Comparison of ENCODE assay signal across 1 cellular context in the genomic region with DNA sequence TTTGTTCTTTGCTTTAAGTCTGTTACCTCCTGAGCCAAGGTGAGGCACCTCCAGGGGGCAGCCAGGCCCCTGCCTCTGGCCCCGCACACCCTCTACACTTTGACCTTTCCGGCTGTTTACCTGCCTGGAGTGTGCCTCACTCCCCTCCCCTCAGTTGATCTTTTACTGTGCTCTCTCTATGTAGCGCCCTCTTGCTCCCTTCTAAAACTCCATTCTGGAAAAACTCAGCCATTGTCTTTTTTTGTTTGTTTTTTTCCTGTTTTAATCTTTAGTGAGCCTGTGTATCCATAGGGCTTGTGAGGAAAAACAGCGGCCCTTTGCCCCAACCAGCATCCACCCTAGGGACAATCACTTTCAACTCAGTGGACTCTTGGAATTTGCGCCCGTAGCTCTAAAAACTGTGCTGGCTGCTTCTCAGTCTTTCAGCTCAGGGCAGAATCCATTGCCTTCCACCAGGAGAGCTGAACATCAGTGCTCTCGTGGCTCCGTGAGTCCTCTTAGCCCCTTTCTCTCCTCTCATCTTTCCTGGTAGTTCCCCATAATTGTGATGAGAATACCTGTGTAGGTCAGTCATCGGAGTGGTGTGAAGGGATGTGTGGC.
TF ChIP-seq lines count a peak whose summit lies in the region.

No MANE protein-coding gene starts in this region.

TF ChIP-seq in HepG2, 621 proteins besides CTCF, POLR2A, EP300 and RAD21 (continued from another document and continues in another):
- TF ChIP-seq, protein P1, sequence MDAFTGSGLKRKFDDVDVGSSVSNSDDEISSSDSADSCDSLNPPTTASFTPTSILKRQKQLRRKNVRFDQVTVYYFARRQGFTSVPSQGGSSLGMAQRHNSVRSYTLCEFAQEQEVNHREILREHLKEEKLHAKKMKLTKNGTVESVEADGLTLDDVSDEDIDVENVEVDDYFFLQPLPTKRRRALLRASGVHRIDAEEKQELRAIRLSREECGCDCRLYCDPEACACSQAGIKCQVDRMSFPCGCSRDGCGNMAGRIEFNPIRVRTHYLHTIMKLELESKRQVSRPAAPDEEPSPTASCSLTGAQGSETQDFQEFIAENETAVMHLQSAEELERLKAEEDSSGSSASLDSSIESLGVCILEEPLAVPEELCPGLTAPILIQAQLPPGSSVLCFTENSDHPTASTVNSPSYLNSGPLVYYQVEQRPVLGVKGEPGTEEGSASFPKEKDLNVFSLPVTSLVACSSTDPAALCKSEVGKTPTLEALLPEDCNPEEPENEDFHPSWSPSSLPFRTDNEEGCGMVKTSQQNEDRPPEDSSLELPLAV (CRISPR knock-in tag; conservative IDR thresholded peaks at IDR 0.05; ENCODE audit: low read depth): no peak
- TF ChIP-seq ZNF550 (CRISPR knock-in tag; IDR thresholded peaks at IDR 0.05; ENCODE audit: borderline replicate concordance): no peak
- TF ChIP-seq MAFF (IDR thresholded peaks at IDR 0.05; ENCODE audit: low read depth, low read length): no peak
- TF ChIP-seq ZFAT (CRISPR knock-in tag; conservative IDR thresholded peaks at IDR 0.05): no peak
- TF ChIP-seq, protein P2, sequence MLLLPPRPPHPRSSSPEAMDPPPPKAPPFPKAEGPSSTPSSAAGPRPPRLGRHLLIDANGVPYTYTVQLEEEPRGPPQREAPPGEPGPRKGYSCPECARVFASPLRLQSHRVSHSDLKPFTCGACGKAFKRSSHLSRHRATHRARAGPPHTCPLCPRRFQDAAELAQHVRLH (CRISPR knock-in tag; IDR thresholded peaks at IDR 0.05; ENCODE audit: borderline replicate concordance, low read depth): peak; percentile 49; the same call in 1 of the 2 replicates
- no peak for TF ChIP-seq ZNF569 (CRISPR knock-in tag; IDR thresholded peaks at IDR 0.05; ENCODE audit: borderline replicate concordance)
- TF ChIP-seq ZNF607 (CRISPR knock-in tag; IDR thresholded peaks at IDR 0.05; ENCODE audit: borderline replicate concordance): no peak
- TF ChIP-seq ADNP (CRISPR knock-in tag; IDR thresholded peaks at IDR 0.05): no peak
- TF ChIP-seq GLI4 (CRISPR knock-in tag; IDR thresholded peaks at IDR 0.05; ENCODE audit: borderline replicate concordance): no peak
- TF ChIP-seq, protein P3, sequence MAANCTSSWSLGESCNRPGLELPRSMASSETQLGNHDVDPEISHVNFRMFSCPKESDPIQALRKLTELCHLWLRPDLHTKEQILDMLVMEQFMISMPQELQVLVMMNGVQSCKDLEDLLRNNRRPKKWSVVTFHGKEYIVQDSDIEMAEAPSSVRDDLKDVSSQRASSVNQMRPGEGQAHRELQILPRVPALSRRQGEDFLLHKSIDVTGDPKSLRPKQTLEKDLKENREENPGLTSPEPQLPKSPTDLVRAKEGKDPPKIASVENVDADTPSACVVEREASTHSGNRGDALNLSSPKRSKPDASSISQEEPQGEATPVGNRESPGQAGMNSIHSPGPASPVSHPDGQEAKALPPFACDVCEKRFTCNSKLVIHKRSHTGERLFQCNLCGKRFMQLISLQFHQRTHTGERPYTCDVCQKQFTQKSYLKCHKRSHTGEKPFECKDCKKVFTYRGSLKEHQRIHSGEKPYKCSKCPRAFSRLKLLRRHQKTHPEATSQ (CRISPR knock-in tag; IDR thresholded peaks at IDR 0.05; ENCODE audit: borderline replicate concordance): peak; percentile 40; the same call in 1 of the 2 replicates
- peak in 1 of 2 experiments; percentile 74; a peak in 2 of 4 replicates for TF ChIP-seq KLF16 (CRISPR knock-in tag; IDR thresholded peaks at IDR 0.05)
- TF ChIP-seq, protein P4, sequence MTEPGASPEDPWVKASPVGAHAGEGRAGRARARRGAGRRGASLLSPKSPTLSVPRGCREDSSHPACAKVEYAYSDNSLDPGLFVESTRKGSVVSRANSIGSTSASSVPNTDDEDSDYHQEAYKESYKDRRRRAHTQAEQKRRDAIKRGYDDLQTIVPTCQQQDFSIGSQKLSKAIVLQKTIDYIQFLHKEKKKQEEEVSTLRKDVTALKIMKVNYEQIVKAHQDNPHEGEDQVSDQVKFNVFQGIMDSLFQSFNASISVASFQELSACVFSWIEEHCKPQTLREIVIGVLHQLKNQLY (CRISPR knock-in tag; IDR thresholded peaks at IDR 0.05): peak; percentile 48; the same call in 1 of the 2 replicates
- TF ChIP-seq ZNF816 (CRISPR knock-in tag; IDR thresholded peaks at IDR 0.05; ENCODE audit: borderline replicate concordance): 0 out of 2 replicates have a peak, but pooled peaks have one; percentile 25
- no peak for TF ChIP-seq CEBPB (IDR thresholded peaks at IDR 0.05; ENCODE audit: borderline replicate concordance, low read depth, low read length)
- TF ChIP-seq JDP2 (CRISPR knock-in tag; IDR thresholded peaks at IDR 0.05; ENCODE audit: borderline replicate concordance): no peak
- peak; percentile 82 for TF ChIP-seq CREM (IDR thresholded peaks at IDR 0.05)
- no peak for TF ChIP-seq CREM (CRISPR knock-in tag; IDR thresholded peaks at IDR 0.05)
- TF ChIP-seq CREB1 (IDR thresholded peaks at IDR 0.05): no peak
- peak; percentile 63 for TF ChIP-seq CREB1 (CRISPR knock-in tag; IDR thresholded peaks at IDR 0.05)
- 0 out of 2 replicates have a peak, but pooled peaks have one; percentile 28 for TF ChIP-seq ZNF747 (CRISPR knock-in tag; IDR thresholded peaks at IDR 0.05; ENCODE audit: borderline replicate concordance)
- peak; percentile 36; the same call in 1 of the 2 replicates for TF ChIP-seq SMYD3 (CRISPR knock-in tag; IDR thresholded peaks at IDR 0.05)
- TF ChIP-seq, protein P5, sequence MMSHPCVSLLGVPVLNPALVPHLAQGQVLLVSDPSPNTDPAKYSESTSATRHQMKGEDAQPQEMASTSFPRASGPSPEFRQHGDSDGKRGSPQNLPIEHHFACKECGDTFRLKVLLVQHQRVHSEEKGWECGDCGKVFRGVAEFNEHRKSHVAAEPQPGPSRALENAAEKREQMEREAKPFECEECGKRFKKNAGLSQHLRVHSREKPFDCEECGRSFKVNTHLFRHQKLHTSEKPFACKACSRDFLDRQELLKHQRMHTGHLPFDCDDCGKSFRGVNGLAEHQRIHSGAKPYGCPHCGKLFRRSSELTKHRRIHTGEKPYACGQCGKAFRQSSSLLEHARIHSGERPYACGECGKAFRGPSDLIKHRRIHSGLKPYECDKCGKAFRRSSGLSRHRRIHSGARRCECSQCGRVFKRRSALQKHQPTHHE (CRISPR knock-in tag; IDR thresholded peaks at IDR 0.05; ENCODE audit: borderline replicate concordance): no peak
- TF ChIP-seq ZNF501 (CRISPR knock-in tag; IDR thresholded peaks at IDR 0.05): peak; percentile 77
- TF ChIP-seq, protein P6, sequence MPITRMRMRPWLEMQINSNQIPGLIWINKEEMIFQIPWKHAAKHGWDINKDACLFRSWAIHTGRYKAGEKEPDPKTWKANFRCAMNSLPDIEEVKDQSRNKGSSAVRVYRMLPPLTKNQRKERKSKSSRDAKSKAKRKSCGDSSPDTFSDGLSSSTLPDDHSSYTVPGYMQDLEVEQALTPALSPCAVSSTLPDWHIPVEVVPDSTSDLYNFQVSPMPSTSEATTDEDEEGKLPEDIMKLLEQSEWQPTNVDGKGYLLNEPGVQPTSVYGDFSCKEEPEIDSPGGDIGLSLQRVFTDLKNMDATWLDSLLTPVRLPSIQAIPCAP (CRISPR knock-in tag; IDR thresholded peaks at IDR 0.05; ENCODE audit: low read depth): no peak
- TF ChIP-seq RELA (CRISPR knock-in tag; IDR thresholded peaks at IDR 0.05): no peak
- TF ChIP-seq ZIK1 (CRISPR knock-in tag; IDR thresholded peaks at IDR 0.05; ENCODE audit: borderline replicate concordance, low read depth): 0 out of 2 replicates have a peak, but pooled peaks have one; percentile 8
- TF ChIP-seq XRCC5 (optimal IDR thresholded peaks at IDR 0.05; ENCODE audit: low read length): peak; percentile 77
- no peak for TF ChIP-seq ZBTB7A (CRISPR knock-in tag; IDR thresholded peaks at IDR 0.05)
- TF ChIP-seq, protein P7, sequence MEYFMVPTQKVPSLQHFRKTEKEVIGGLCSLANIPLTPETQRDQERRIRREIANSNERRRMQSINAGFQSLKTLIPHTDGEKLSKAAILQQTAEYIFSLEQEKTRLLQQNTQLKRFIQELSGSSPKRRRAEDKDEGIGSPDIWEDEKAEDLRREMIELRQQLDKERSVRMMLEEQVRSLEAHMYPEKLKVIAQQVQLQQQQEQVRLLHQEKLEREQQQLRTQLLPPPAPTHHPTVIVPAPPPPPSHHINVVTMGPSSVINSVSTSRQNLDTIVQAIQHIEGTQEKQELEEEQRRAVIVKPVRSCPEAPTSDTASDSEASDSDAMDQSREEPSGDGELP (IDR thresholded peaks at IDR 0.05; ENCODE audit: borderline replicate concordance, low read depth): peak; percentile 76; the same call in 1 of the 2 replicates
- peak; percentile 85; the same call in 1 of the 2 replicates for TF ChIP-seq ZBTB7B (CRISPR knock-in tag; IDR thresholded peaks at IDR 0.05)
- no peak for TF ChIP-seq PRMT3 (CRISPR knock-in tag; IDR thresholded peaks at IDR 0.05; ENCODE audit: borderline replicate concordance, low read depth)
- no peak for TF ChIP-seq SMARCE1 (IDR thresholded peaks at IDR 0.05; ENCODE audit: borderline replicate concordance)
- TF ChIP-seq REPIN1 (CRISPR knock-in tag; IDR thresholded peaks at IDR 0.05; ENCODE audit: borderline replicate concordance, low read depth): peak; percentile 58; the same call in 1 of the 2 replicates
- TF ChIP-seq MYC (CRISPR knock-in tag; IDR thresholded peaks at IDR 0.05; ENCODE audit: borderline replicate concordance): no peak; the same call in 1 of the 2 replicates
- TF ChIP-seq SNRNP70 (IDR thresholded peaks at IDR 0.05; ENCODE audit: low read depth, low read length): no peak
- 0 out of 2 replicates have a peak, but pooled peaks have one; percentile 59 for TF ChIP-seq GTF3A (CRISPR knock-in tag; conservative IDR thresholded peaks at IDR 0.05)
- no peak for TF ChIP-seq NFIB (CRISPR knock-in tag; IDR thresholded peaks at IDR 0.05; ENCODE audit: borderline replicate concordance)
- TF ChIP-seq YEATS4 (CRISPR knock-in tag; IDR thresholded peaks at IDR 0.05; ENCODE audit: borderline replicate concordance): peak; percentile 58; the same call in 1 of the 2 replicates
- peak; percentile 93 for TF ChIP-seq SAP130 (CRISPR knock-in tag; IDR thresholded peaks at IDR 0.05; ENCODE audit: low read depth)
- TF ChIP-seq, protein P8, sequence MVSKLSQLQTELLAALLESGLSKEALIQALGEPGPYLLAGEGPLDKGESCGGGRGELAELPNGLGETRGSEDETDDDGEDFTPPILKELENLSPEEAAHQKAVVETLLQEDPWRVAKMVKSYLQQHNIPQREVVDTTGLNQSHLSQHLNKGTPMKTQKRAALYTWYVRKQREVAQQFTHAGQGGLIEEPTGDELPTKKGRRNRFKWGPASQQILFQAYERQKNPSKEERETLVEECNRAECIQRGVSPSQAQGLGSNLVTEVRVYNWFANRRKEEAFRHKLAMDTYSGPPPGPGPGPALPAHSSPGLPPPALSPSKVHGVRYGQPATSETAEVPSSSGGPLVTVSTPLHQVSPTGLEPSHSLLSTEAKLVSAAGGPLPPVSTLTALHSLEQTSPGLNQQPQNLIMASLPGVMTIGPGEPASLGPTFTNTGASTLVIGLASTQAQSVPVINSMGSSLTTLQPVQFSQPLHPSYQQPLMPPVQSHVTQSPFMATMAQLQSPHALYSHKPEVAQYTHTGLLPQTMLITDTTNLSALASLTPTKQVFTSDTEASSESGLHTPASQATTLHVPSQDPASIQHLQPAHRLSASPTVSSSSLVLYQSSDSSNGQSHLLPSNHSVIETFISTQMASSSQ (IDR thresholded peaks at IDR 0.05; ENCODE audit: low read depth): peak; percentile 68
- TF ChIP-seq, protein P8 (CRISPR knock-in tag; IDR thresholded peaks at IDR 0.05; ENCODE audit: borderline replicate concordance): peak; percentile 53; the same call in 1 of the 2 replicates
- TF ChIP-seq ZNF782 (CRISPR knock-in tag; IDR thresholded peaks at IDR 0.05; ENCODE audit: borderline replicate concordance): no peak
- no peak for TF ChIP-seq XBP1 (CRISPR knock-in tag; IDR thresholded peaks at IDR 0.05)
- no peak for TF ChIP-seq CENPX (CRISPR knock-in tag; IDR thresholded peaks at IDR 0.05)
- TF ChIP-seq ZNF724P (CRISPR knock-in tag; IDR thresholded peaks at IDR 0.05; ENCODE audit: borderline replicate concordance): no peak
- 0 out of 2 replicates have a peak, but pooled peaks have one; percentile 37 for TF ChIP-seq ZNF33B (CRISPR knock-in tag; IDR thresholded peaks at IDR 0.05)
- TF ChIP-seq SP4 (CRISPR knock-in tag; IDR thresholded peaks at IDR 0.05): peak; percentile 72
- no peak for TF ChIP-seq U2AF1 (optimal IDR thresholded peaks at IDR 0.05; ENCODE audit: low read depth, low read length)
- TF ChIP-seq ZFX (CRISPR knock-in tag; IDR thresholded peaks at IDR 0.05; ENCODE audit: low read depth): peak; percentile 56; the same call in 1 of the 2 replicates
- 0 out of 2 replicates have a peak, but pooled peaks have one; percentile 50 for TF ChIP-seq ZBTB3 (CRISPR knock-in tag; IDR thresholded peaks at IDR 0.05; ENCODE audit: borderline replicate concordance, low read depth)
- TF ChIP-seq, protein P9, sequence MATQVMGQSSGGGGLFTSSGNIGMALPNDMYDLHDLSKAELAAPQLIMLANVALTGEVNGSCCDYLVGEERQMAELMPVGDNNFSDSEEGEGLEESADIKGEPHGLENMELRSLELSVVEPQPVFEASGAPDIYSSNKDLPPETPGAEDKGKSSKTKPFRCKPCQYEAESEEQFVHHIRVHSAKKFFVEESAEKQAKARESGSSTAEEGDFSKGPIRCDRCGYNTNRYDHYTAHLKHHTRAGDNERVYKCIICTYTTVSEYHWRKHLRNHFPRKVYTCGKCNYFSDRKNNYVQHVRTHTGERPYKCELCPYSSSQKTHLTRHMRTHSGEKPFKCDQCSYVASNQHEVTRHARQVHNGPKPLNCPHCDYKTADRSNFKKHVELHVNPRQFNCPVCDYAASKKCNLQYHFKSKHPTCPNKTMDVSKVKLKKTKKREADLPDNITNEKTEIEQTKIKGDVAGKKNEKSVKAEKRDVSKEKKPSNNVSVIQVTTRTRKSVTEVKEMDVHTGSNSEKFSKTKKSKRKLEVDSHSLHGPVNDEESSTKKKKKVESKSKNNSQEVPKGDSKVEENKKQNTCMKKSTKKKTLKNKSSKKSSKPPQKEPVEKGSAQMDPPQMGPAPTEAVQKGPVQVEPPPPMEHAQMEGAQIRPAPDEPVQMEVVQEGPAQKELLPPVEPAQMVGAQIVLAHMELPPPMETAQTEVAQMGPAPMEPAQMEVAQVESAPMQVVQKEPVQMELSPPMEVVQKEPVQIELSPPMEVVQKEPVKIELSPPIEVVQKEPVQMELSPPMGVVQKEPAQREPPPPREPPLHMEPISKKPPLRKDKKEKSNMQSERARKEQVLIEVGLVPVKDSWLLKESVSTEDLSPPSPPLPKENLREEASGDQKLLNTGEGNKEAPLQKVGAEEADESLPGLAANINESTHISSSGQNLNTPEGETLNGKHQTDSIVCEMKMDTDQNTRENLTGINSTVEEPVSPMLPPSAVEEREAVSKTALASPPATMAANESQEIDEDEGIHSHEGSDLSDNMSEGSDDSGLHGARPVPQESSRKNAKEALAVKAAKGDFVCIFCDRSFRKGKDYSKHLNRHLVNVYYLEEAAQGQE (IDR thresholded peaks at IDR 0.05; ENCODE audit: borderline replicate concordance in 1 of 2, low read depth in 1 of 2, low read length in 2 of 2): 0 out of 4 replicates have a peak, but pooled peaks of 1 of the 2 experiments have one; percentile 28
